In genomic region chr6:157764346-157765068, GRCh38 we compare ENCODE assay signal across 9 cellular contexts. TPM values are rescaled to one million over a fixed set of nuclear protein-coding genes. Genes with fewer than 3 reads are reported as not detected.
DNase-seq lines count a peak whose midpoint lies in the region; ATAC-seq and TF ChIP-seq lines count a peak whose summit lies in the region.
"Had no signal": no experiment of that assay in that cellular context is flagged by ENCODE, and none has a peak within 500 bp of the region (broad histone marks: within the 10 kb centered on the region; RNA-seq: fewer than 3 reads in every experiment).

No MANE protein-coding gene starts in this region.

- H3K4me3 ChIP-seq in KMS-11 (IDR thresholded peaks at IDR 0.05; ENCODE audit: insufficient read depth, low read depth, low read length) = no peak overlapping the region

- H3K4me1 Mint-ChIP-seq in glutamatergic neuron (ENCODE audit: low read depth, unreplicated experiment) = peaks cover 18% of the 10 kb centered on the region

- peak overlapping the region; percentile 22; the same call in 1 of the 2 replicates for H3K27ac ChIP-seq in KMS-11
- peak overlapping the region; percentile 87 for H3K27ac ChIP-seq in caudate nucleus (ENCODE audit: low read depth, low read length)
- H3K27ac ChIP-seq: VCaP had no signal

- DNase-seq in COLO829 (ENCODE audit: low spot score) (peak; percentile 83), caudate nucleus (lab: John Stamatoyannopoulos, UW) (peak in 50 of 61 donors; percentile 15 to 91 (median 60)), left lobe of liver (ENCODE audit: low spot score) (peak; percentile 60), glutamatergic neuron (no peak)
- DNase-seq in stimulated activated CD4-positive, alpha-beta T cell treated with anti-CD3 and anti-CD28 coated beads, Interleukin-2, amount 100 ng/mL, for 24 hours = peak; percentile 85 to 86

- peak overlapping the region; percentile 28; the same call in 1 of the 2 replicates for H2AFZ ChIP-seq in KMS-11 (ENCODE audit: low read depth)

- no peak overlapping the region for H3K27ac Mint-ChIP-seq in glutamatergic neuron (ENCODE audit: unreplicated experiment)

- TF ChIP-seq CTCF in KMS-11 (conservative IDR thresholded peaks at IDR 0.05; ENCODE audit: low read depth, low read length) = no peak
- no peak for TF ChIP-seq CTCF in glutamatergic neuron (IDR thresholded peaks at IDR 0.05; ENCODE audit: partially characterized antibody, unreplicated experiment)

- ATAC-seq in GM21723 (IDR thresholded peaks at IDR 0.05; ENCODE audit: unreplicated experiment) = peak; percentile 63
- peak; percentile 61 to 63 for ATAC-seq in activated CD4-positive, CD25-positive, alpha-beta regulatory T cell treated with anti-CD3 and anti-CD28 coated beads, Interleukin-2, amount 50 U/mL, for 24 hours
- peak; percentile 66 for ATAC-seq in left lobe of liver

- H3K4me3 Mint-ChIP-seq in glutamatergic neuron (ENCODE audit: unreplicated experiment) = no peak overlapping the region

- no peaks in the 10 kb centered on the region for H3K36me3 ChIP-seq in KMS-11 (ENCODE audit: insufficient read depth)

- H3K27me3 ChIP-seq in KMS-11 (ENCODE audit: insufficient read depth, low read depth) = peaks cover 25% of the 10 kb centered on the region

- H3K4me1 ChIP-seq in KMS-11 (ENCODE audit: low read depth, poor library complexity, severe bottlenecking) = peaks cover 37% of the 10 kb centered on the region

- H4K20me1 ChIP-seq in KMS-11 (ENCODE audit: insufficient read depth) = no peaks in the 10 kb centered on the region

- peak overlapping the region; percentile 80 for H3K4me2 ChIP-seq in KMS-11

- peaks cover 4% of the 10 kb centered on the region for H3K9me3 Mint-ChIP-seq in glutamatergic neuron (ENCODE audit: unreplicated experiment)

- no peaks in the 10 kb centered on the region for H3K36me3 Mint-ChIP-seq in glutamatergic neuron (ENCODE audit: unreplicated experiment)

- no peaks in the 10 kb centered on the region for H3K79me2 ChIP-seq in KMS-11 (ENCODE audit: insufficient read depth, low read depth)

- no peaks in the 10 kb centered on the region for H3K27me3 Mint-ChIP-seq in glutamatergic neuron (ENCODE audit: unreplicated experiment)

- no peak overlapping the region for H3K9ac ChIP-seq in KMS-11

RNA-seq across cellular contexts. Expression of gene SNX9, which starts 58.5 kb away (rescaled TPM):
- total RNA-seq in left lobe of liver = 25.5 TPM
- total RNA-seq in glutamatergic neuron (ENCODE audit: unreplicated experiment) = 45.7 TPM
